ENCODE assay signal across 1 cellular context in the genomic region with DNA sequence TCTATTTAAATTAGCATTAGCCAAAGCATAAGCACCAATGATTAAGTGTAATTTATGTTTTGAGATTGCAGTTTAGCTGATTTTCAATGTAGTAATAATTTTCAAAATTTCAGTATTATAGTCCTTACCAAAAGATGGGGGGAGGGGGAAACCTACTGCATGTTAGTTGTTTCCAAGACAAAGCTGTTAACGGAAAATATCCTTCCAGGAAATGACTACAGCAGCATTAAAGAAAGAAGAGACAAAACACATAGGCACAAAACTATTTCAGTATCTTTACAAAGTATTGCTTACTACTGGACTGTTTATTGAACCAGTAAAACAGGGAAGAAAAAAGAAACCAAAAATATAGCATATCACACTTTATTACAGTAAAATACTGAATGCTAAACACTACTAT.
TF ChIP-seq lines count a peak whose summit lies in the region.

No MANE protein-coding gene starts in this region.

TF ChIP-seq in endothelial cell of umbilical vein, 7 proteins besides CTCF, POLR2A, EP300 and RAD21:
- no peak for TF ChIP-seq POLR2AphosphoS5 (IDR thresholded peaks at IDR 0.05; ENCODE audit: insufficient read depth, low read depth, low read length)
- TF ChIP-seq FOS (IDR thresholded peaks at IDR 0.05; ENCODE audit: borderline replicate concordance, insufficient read depth, low read length): peak; percentile 42
- TF ChIP-seq JUN (IDR thresholded peaks at IDR 0.05; ENCODE audit: borderline replicate concordance, insufficient read depth, insufficient read length, low read depth): peak; percentile 65
